Comparison of ENCODE assay signal across 8 cellular contexts in the genomic region with DNA sequence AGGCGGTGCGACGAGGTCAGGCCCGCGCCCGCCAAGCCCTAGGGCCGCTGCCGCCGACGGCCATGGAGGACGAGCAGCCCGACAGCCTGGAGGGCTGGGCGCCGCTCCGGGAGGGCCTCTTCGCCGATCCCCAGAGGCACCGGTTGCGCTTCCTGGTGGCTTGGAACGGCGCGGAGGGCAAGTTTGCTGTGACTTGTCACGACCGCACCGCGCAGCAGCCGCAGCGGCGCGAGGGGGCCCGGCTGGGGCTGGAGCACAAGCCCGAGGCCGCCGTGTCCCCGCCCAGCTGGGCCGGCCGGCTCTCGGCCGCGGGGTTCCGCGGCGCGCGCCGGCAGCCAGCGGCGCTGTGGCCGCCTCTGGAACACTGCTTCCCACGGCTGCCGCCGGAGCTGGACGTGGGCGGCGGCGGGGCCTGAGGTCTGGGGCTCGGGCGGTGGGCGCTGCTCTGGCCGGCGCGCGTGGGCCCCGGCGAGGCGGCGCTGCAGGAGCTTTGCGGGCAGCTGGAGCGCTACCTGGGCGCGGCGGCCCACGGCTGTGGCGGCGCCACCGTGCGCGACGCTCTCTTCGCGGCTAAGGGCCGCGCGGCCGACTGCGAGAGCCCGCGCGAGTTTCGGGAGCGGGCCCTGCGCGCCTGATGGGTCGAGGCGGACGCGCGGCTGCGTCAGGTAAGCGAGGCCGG. TPM values are rescaled to one million over a fixed set of nuclear protein-coding genes. Genes with fewer than 3 reads are reported as not detected.
DNase-seq lines count a peak whose midpoint lies in the region; ATAC-seq and TF ChIP-seq lines count a peak whose summit lies in the region.
"Not testable (repeated sequence)": the region's sequence is repeated elsewhere in the genome, so short reads cannot be mapped to it uniquely, and the experiment has no call there.

No MANE protein-coding gene starts in this region.

- not testable (repeated sequence) for H3K9me3 Mint-ChIP-seq in activated T-helper 17 cell treated with anti-CD3 and anti-CD28 coated beads, Interleukin-2, amount 50 U/mL, for 72 hours; endodermal cell

- H3K36me3 Mint-ChIP-seq in activated T-helper 17 cell treated with anti-CD3 and anti-CD28 coated beads, Interleukin-2, amount 50 U/mL, for 72 hours (ENCODE audit: low read depth); endodermal cell (ENCODE audit: low read depth): not testable (repeated sequence)

- intact Hi-C loops in PC-3 (cut with micrococcal nuclease); vagina (cut with DNase I): not testable (repeated sequence)

- BruUV-seq in PC-3 (replicated peaks; lab: Mats Ljungman, UMichigan) = not testable (repeated sequence)

- not testable (repeated sequence) for H3K27ac ChIP-seq in PC-3 (ENCODE audit: low read length); endodermal cell (ENCODE audit: low read depth, low read length)
- peak overlapping the region; percentile 93 for H3K27ac ChIP-seq in vagina

- peak overlapping the region; percentile 61 for H3K4me3 Mint-ChIP-seq in activated T-helper 17 cell treated with anti-CD3 and anti-CD28 coated beads, Interleukin-2, amount 50 U/mL, for 72 hours
- peak overlapping the region; percentile 44 for H3K4me3 Mint-ChIP-seq in endodermal cell

- H2AFZ ChIP-seq in PC-3 (ENCODE audit: low read length) = peak overlapping the region; percentile 74

- H3K36me3 ChIP-seq in PC-3 (ENCODE audit: low read depth, low read length); endodermal cell (ENCODE audit: control insufficient read depth, insufficient read depth, low read length); vagina: not testable (repeated sequence)

- not testable (repeated sequence) for H3K9me3 ChIP-seq in PC-3 (ENCODE audit: low read length); endodermal cell (ENCODE audit: control insufficient read depth, low read length); vagina

- TF ChIP-seq CTCF in GM12865 (IDR thresholded peaks at IDR 0.05; ENCODE audit: insufficient read depth, low read depth, low read length, missing control alignments); PC-3 (conservative IDR thresholded peaks at IDR 0.05; ENCODE audit: low read depth, low read length); endodermal cell (conservative IDR thresholded peaks at IDR 0.05); vagina (IDR thresholded peaks at IDR 0.05): not testable (repeated sequence)

- not testable (repeated sequence) for H3K79me2 ChIP-seq in PC-3 (ENCODE audit: low read length)

- H4K20me1 ChIP-seq in PC-3 (ENCODE audit: low read length) = not testable (repeated sequence)

- H3K27me3 ChIP-seq in PC-3 (ENCODE audit: low read length); endodermal cell (ENCODE audit: control insufficient read depth, insufficient read depth, low read length, poor library complexity, severe bottlenecking); vagina: not testable (repeated sequence)

- not testable (repeated sequence) for H3K27ac Mint-ChIP-seq in activated T-helper 17 cell treated with anti-CD3 and anti-CD28 coated beads, Interleukin-2, amount 50 U/mL, for 72 hours; endodermal cell

- H3K9ac ChIP-seq in PC-3 (ENCODE audit: low read length) = peak overlapping the region; percentile 56
- H3K9ac ChIP-seq in endodermal cell (ENCODE audit: extremely low read depth, low read length, poor library complexity, severe bottlenecking) = not testable (repeated sequence)

- not testable (repeated sequence) for H3K9me2 ChIP-seq in PC-3 (replicated peaks; ENCODE audit: low read length)

- H3K4me1 Mint-ChIP-seq in activated T-helper 17 cell treated with anti-CD3 and anti-CD28 coated beads, Interleukin-2, amount 50 U/mL, for 72 hours; endodermal cell: not testable (repeated sequence)

- H3K4me2 ChIP-seq in PC-3 (ENCODE audit: low read length) = peak overlapping the region; percentile 78

- CTCF ChIA-PET in PC-3 (lab: Charles Lee) = not testable (repeated sequence)

- ATAC-seq in HG02852 (IDR thresholded peaks at IDR 0.05; ENCODE audit: unreplicated experiment) (peak; percentile 41), PC-3 (peak; percentile 90)
- peak; percentile 63 for ATAC-seq in activated T-helper 17 cell treated with anti-CD3 and anti-CD28 coated beads, Interleukin-2, amount 50 U/mL, for 72 hours (replicated peaks)

- not testable (repeated sequence) for H3K27me3 Mint-ChIP-seq in activated T-helper 17 cell treated with anti-CD3 and anti-CD28 coated beads, Interleukin-2, amount 50 U/mL, for 72 hours
- H3K27me3 Mint-ChIP-seq in endodermal cell (ENCODE audit: insufficient read depth) = peaks cover 11% of the 10 kb centered on the region

- DNase-seq in GM12865 (ENCODE audit: low read depth); vagina (ENCODE audit: extremely low spot score in 2 of 2): not testable (repeated sequence)
- DNase-seq in PC-3 (peak; percentile 21), endodermal cell (peak; percentile 58), kidney tubule cell (ENCODE audit: low spot score) (peak; percentile 49), retina (peak; percentile 44)

- 1% methylated on average over 76 of the region's 101 CpGs; no CpG with 5 or more reads in 1 of the 2 experiments for WGBS in endodermal cell (ENCODE audit: insufficient coverage in 1 of 2, insufficient read length in 1 of 2), 2 experiments

- not testable (repeated sequence) for TF ChIP-seq POLR2A in vagina (IDR thresholded peaks at IDR 0.05)

- not testable (repeated sequence) for H3F3A ChIP-seq in PC-3 (ENCODE audit: low read length, unreplicated experiment)

- not testable (repeated sequence) for H3K4me1 ChIP-seq in PC-3 (ENCODE audit: insufficient read depth, low read length); endodermal cell (ENCODE audit: control insufficient read depth, insufficient read depth, low read length); vagina

- POLR2A ChIA-PET in PC-3 (lab: Charles Lee; ENCODE audit: unreplicated experiment) = not testable (repeated sequence)

- H3K4me3 ChIP-seq in GM12865 (ENCODE audit: low read depth, low read length) (peak overlapping the region; percentile 26), PC-3 (ENCODE audit: low read length) (peak overlapping the region; percentile 64), vagina (peak overlapping the region; percentile 49 to 69)
- not testable (repeated sequence) for H3K4me3 ChIP-seq in endodermal cell (ENCODE audit: low read length)

RNA-seq across cellular contexts. Expression of gene GOLGA8M, which starts 25.4 kb away (rescaled TPM):
- total RNA-seq in PC-3 (2014; rRNA removed) (0.51 TPM in 1 of 2 replicates, not detected in the other), endodermal cell (under 1 TPM in 1 of 2 donors, not detected in 1; 0.86 TPM), vagina (10.8 TPM)
- under 1 TPM in 1 of 2 donors, not detected in 1; 0.53 TPM for total RNA-seq in activated T-helper 17 cell treated with anti-CD3 and anti-CD28 coated beads, Interleukin-2, amount 50 U/mL, for 72 hours
- not detected for polyA plus RNA-seq in endodermal cell (2013, experiment 1 of 2)
- 0.21 TPM for polyA plus RNA-seq in endodermal cell (2013, experiment 2 of 2)
